21 cellular contexts compared by ENCODE assay signal in genomic region chr3:177312491-177312890, GRCh38.
"Had no signal": no experiment of that assay in that cellular context is flagged by ENCODE, and none has a peak within 500 bp of the region (broad histone marks: within the 10 kb centered on the region; RNA-seq: fewer than 3 reads in every experiment).

No MANE protein-coding gene starts in this region.

- H3K27me3 ChIP-seq: foreskin keratinocyte, hepatocyte, neutrophil, right lobe of liver, spleen, tibial artery, upper lobe of left lung, uterus had no signal

- H3K4me1 ChIP-seq: foreskin keratinocyte, psoas muscle, right lobe of liver, tibial artery, upper lobe of left lung, uterus had no signal

- H3K4me2 ChIP-seq: hepatocyte had no signal

- H2AFZ ChIP-seq: hepatocyte had no signal

- H3K9me3 ChIP-seq: neutrophil, psoas muscle, right lobe of liver, uterus had no signal

- H3K4me1 Mint-ChIP-seq: endodermal cell had no signal

- H3K79me2 ChIP-seq: hepatocyte had no signal

- DNase-seq: effector CD4-positive, alpha-beta T cell; endodermal cell; erythroblast; foreskin keratinocyte; left colon; left ventricle myocardium superior; mesenchymal stem cell; midbrain; psoas muscle; retina; right lobe of liver; spleen; stimulated activated naive CD4-positive, alpha-beta T cell treated with Interleukin-2 at 50 U/mL for 16 hours; tibial artery; upper lobe of left lung; uterus had no signal

- H3K4me3 Mint-ChIP-seq: endodermal cell, nephron had no signal

- H3K4me3 ChIP-seq: coronary artery, hepatocyte, lung, psoas muscle, right lobe of liver, spleen, tibial artery, upper lobe of left lung, uterus had no signal

- ATAC-seq: foreskin keratinocyte, left colon, left ventricle myocardium superior, psoas muscle, right lobe of liver had no signal

- H3K27ac Mint-ChIP-seq: endodermal cell, nephron had no signal

- H3K36me3 ChIP-seq: neutrophil, right lobe of liver, spleen, tibial artery, upper lobe of left lung, uterus had no signal

- H3K27ac ChIP-seq: coronary artery, foreskin keratinocyte, hepatocyte, neutrophil, psoas muscle, right lobe of liver, spleen, tibial artery, upper lobe of left lung, uterus had no signal
